ENCODE assay signal across 24 cellular contexts in genomic region chr1:81174052-81174451, GRCh38.
DNase-seq lines count a peak whose midpoint lies in the region; ATAC-seq, FAIRE-seq and TF ChIP-seq lines count a peak whose summit lies in the region.
"Had no signal": no experiment of that assay in that cellular context is flagged by ENCODE, and none has a peak within 500 bp of the region (broad histone marks: within the 10 kb centered on the region; RNA-seq: fewer than 3 reads in every experiment).

No MANE protein-coding gene starts in this region.

- 33% methylated on average over 1 of the region's 2 CpGs for WGBS in right lobe of liver (ENCODE audit: insufficient coverage, low coverage, low lambda C conversion rate, missing lambda C conversion rate)

- H3K27ac ChIP-seq in astrocyte (ENCODE audit: low read depth, low read length) (peak overlapping the region; percentile 15), right lobe of liver (no peak overlapping the region)
- H3K27ac ChIP-seq: BLaER1, heart left ventricle had no signal

- DNase-seq in Daoy (ENCODE audit: low read depth): peak; percentile 17
- peak; percentile 69 for DNase-seq in NCI-H82 (lab: John Stamatoyannopoulos, UW)
- DNase-seq in astrocyte (ENCODE audit: low read depth): peak; percentile 7
- no peak for DNase-seq in right lobe of liver
- DNase-seq: activated CD4-positive, alpha-beta T cell treated with anti-CD3 and anti-CD28 coated beads, Interleukin-2, amount 50 U/mL, for 1 hour; activated CD8-positive, alpha-beta memory T cell treated with anti-CD3 and anti-CD28 coated beads, Interleukin-2, amount 10 ng/mL, durations not matched to agents 7 days and 5 days; activated naive CD4-positive, alpha-beta T cell treated with anti-CD3 and anti-CD28 coated beads, Interleukin-2, amount 50 U/mL, for 16 hours; anterior cingulate cortex; caudate nucleus; heart left ventricle; midbrain; naive thymus-derived CD8-positive, alpha-beta T cell; NCI-H1092; NCI-H187 treated with DMSO at 0.1 percent for 48 hours; NCI-H526 treated with DMSO at 0.1 percent for 48 hours; stimulated activated CD4-positive, alpha-beta T cell treated with anti-CD3 and anti-CD28 coated beads, Interleukin-2, amount 100 ng/mL, for 24 hours had no signal

- H3K36me3 Mint-ChIP-seq in astrocyte (ENCODE audit: low read depth, unreplicated experiment): no peaks in the 10 kb centered on the region
- H3K36me3 Mint-ChIP-seq in activated T-helper 17 cell treated with anti-CD3 and anti-CD28 coated beads, Interleukin-2, amount 50 U/mL, for 72 hours (ENCODE audit: low read depth): no peaks in the 10 kb centered on the region
- H3K36me3 Mint-ChIP-seq: activated CD8-positive, alpha-beta memory T cell treated with anti-CD3 and anti-CD28 coated beads, Interleukin-2, amount 10 ng/mL, durations not matched to agents 7 days and 5 days; type B pancreatic cell had no signal

- no peak overlapping the region for H3K27ac Mint-ChIP-seq in astrocyte (ENCODE audit: unreplicated experiment)
- H3K27ac Mint-ChIP-seq in activated T-helper 17 cell treated with anti-CD3 and anti-CD28 coated beads, Interleukin-2, amount 50 U/mL, for 72 hours: no peak overlapping the region
- H3K27ac Mint-ChIP-seq: activated CD8-positive, alpha-beta memory T cell treated with anti-CD3 and anti-CD28 coated beads, Interleukin-2, amount 10 ng/mL, durations not matched to agents 7 days and 5 days; dendritic cell treated with granulocyte-macrophage colony-stimulating factor and Interleukin-4, amounts not matched to agents 40 ng/mL and 50 ng/mL, for 4 days; naive thymus-derived CD8-positive, alpha-beta T cell; type B pancreatic cell had no signal

- H3K27me3 ChIP-seq in astrocyte (ENCODE audit: insufficient read depth, low read length) (no peaks in the 10 kb centered on the region), right lobe of liver (no peaks in the 10 kb centered on the region)
- H3K27me3 ChIP-seq: BLaER1, heart left ventricle had no signal

- peaks cover 11% of the 10 kb centered on the region for H3K9me3 Mint-ChIP-seq in astrocyte (ENCODE audit: unreplicated experiment)
- peaks cover 3% of the 10 kb centered on the region for H3K9me3 Mint-ChIP-seq in activated T-helper 17 cell treated with anti-CD3 and anti-CD28 coated beads, Interleukin-2, amount 50 U/mL, for 72 hours

- no peaks in the 10 kb centered on the region for H3K36me3 ChIP-seq in astrocyte (ENCODE audit: insufficient read depth, low read length)
- H3K36me3 ChIP-seq in right lobe of liver: no peaks in the 10 kb centered on the region
- H3K36me3 ChIP-seq: BLaER1, heart left ventricle had no signal

- intact Hi-C loops in right lobe of liver (cut with DNase I): no loop called here

- no peak for FAIRE-seq in astrocyte (lab: Jason Lieb, UNC)

- peaks cover 12% of the 10 kb centered on the region for H3K4me1 ChIP-seq in astrocyte (ENCODE audit: insufficient read depth, low read length)
- H3K4me1 ChIP-seq in right lobe of liver: peaks cover 0 to 23% (median 3%) of the 10 kb centered on the region in 4 donors
- H3K4me1 ChIP-seq: BLaER1, heart left ventricle had no signal

- H3K4me2 ChIP-seq in astrocyte (ENCODE audit: low read length): no peak overlapping the region
- H3K4me2 ChIP-seq: BLaER1, smooth muscle cell had no signal

- no peaks in the 10 kb centered on the region for H3K79me2 ChIP-seq in astrocyte (ENCODE audit: insufficient read depth, low read length)

- H3K9ac ChIP-seq in astrocyte (ENCODE audit: low read length): no peak overlapping the region
- H3K9ac ChIP-seq: BLaER1 had no signal

- H3K4me3 ChIP-seq in astrocyte (ENCODE audit: insufficient read depth, low read depth, low read length) (no peak overlapping the region), right lobe of liver (no peak overlapping the region)
- H3K4me3 ChIP-seq: BLaER1, heart left ventricle, smooth muscle cell had no signal

- H3K4me3 Mint-ChIP-seq in astrocyte (ENCODE audit: unreplicated experiment): no peak overlapping the region
- no peak overlapping the region for H3K4me3 Mint-ChIP-seq in activated T-helper 17 cell treated with anti-CD3 and anti-CD28 coated beads, Interleukin-2, amount 50 U/mL, for 72 hours
- H3K4me3 Mint-ChIP-seq: activated CD8-positive, alpha-beta memory T cell treated with anti-CD3 and anti-CD28 coated beads, Interleukin-2, amount 10 ng/mL, durations not matched to agents 7 days and 5 days; dendritic cell treated with granulocyte-macrophage colony-stimulating factor and Interleukin-4, amounts not matched to agents 40 ng/mL and 50 ng/mL, for 4 days; naive thymus-derived CD8-positive, alpha-beta T cell; type B pancreatic cell had no signal

- ATAC-seq in right lobe of liver (peak; percentile 46 to 90 (median 74)), GM18861 (IDR thresholded peaks at IDR 0.05; ENCODE audit: unreplicated experiment) (no peak), HG02623 (IDR thresholded peaks at IDR 0.05; ENCODE audit: unreplicated experiment) (no peak), HG03196 (IDR thresholded peaks at IDR 0.05; ENCODE audit: unreplicated experiment) (no peak)
- no peak for ATAC-seq in activated T-helper 17 cell treated with anti-CD3 and anti-CD28 coated beads, Interleukin-2, amount 50 U/mL, for 72 hours (replicated peaks)
- ATAC-seq: activated CD8-positive, alpha-beta memory T cell treated with anti-CD3 and anti-CD28 coated beads, Interleukin-2, amount 10 ng/mL, durations not matched to agents 7 days and 5 days; naive thymus-derived CD8-positive, alpha-beta T cell had no signal

- H3K27me3 Mint-ChIP-seq in astrocyte (ENCODE audit: low read depth, unreplicated experiment): no peaks in the 10 kb centered on the region
- H3K27me3 Mint-ChIP-seq in activated T-helper 17 cell treated with anti-CD3 and anti-CD28 coated beads, Interleukin-2, amount 50 U/mL, for 72 hours: no peaks in the 10 kb centered on the region
- H3K27me3 Mint-ChIP-seq: activated CD8-positive, alpha-beta memory T cell treated with anti-CD3 and anti-CD28 coated beads, Interleukin-2, amount 10 ng/mL, durations not matched to agents 7 days and 5 days; dendritic cell treated with granulocyte-macrophage colony-stimulating factor and Interleukin-4, amounts not matched to agents 40 ng/mL and 50 ng/mL, for 4 days; naive thymus-derived CD8-positive, alpha-beta T cell; type B pancreatic cell had no signal

- TF ChIP-seq CTCF in astrocyte (IDR thresholded peaks at IDR 0.05; ENCODE audit: insufficient read depth, low read depth, low read length): no peak
- no peak for TF ChIP-seq CTCF in right lobe of liver (IDR thresholded peaks at IDR 0.05)

- no peak overlapping the region for H2AFZ ChIP-seq in astrocyte (ENCODE audit: low read depth, low read length)

- peaks cover 6% of the 10 kb centered on the region for H3K4me1 Mint-ChIP-seq in astrocyte (ENCODE audit: low read depth, unreplicated experiment)
- H3K4me1 Mint-ChIP-seq in activated T-helper 17 cell treated with anti-CD3 and anti-CD28 coated beads, Interleukin-2, amount 50 U/mL, for 72 hours: no peaks in the 10 kb centered on the region
- H3K4me1 Mint-ChIP-seq: activated CD8-positive, alpha-beta memory T cell treated with anti-CD3 and anti-CD28 coated beads, Interleukin-2, amount 10 ng/mL, durations not matched to agents 7 days and 5 days; naive thymus-derived CD8-positive, alpha-beta T cell had no signal

- TF ChIP-seq POLR2A in right lobe of liver (IDR thresholded peaks at IDR 0.05): no peak

- no peaks in the 10 kb centered on the region for H4K20me1 ChIP-seq in astrocyte (ENCODE audit: insufficient read depth, low read length)
- H4K20me1 ChIP-seq: BLaER1 had no signal

- H3K9me3 ChIP-seq in astrocyte (ENCODE audit: insufficient read depth, low read depth, low read length) (peaks cover 6% of the 10 kb centered on the region), right lobe of liver (no peaks in the 10 kb centered on the region)

Comparison
In these comparisons a context has a peak if more than half of its experiments do, and no peak if none do; other contexts are left out.
1. DNase-seq: peak in Daoy (single experiment), NCI-H82 (single experiment) and astrocyte (single experiment); none in right lobe of liver (0 of 3).
2. ATAC-seq: peak in right lobe of liver (4 of 4); none in GM18861 (single experiment), HG02623 (single experiment), HG03196 (single experiment) and activated T-helper 17 cell treated with anti-CD3 and anti-CD28 coated beads, Interleukin-2, amount 50 U/mL, for 72 hours (single experiment).